Comparison of ENCODE assay signal across 9 cellular contexts in genomic region chr19:51692065-51692915, GRCh38. TPM values are rescaled to one million over a fixed set of nuclear protein-coding genes. Genes with fewer than 3 reads are reported as not detected.
DNase-seq lines count a peak whose midpoint lies in the region; ATAC-seq and TF ChIP-seq lines count a peak whose summit lies in the region.
"Had no signal": no experiment of that assay in that cellular context is flagged by ENCODE, and none has a peak within 500 bp of the region (broad histone marks: within the 10 kb centered on the region; RNA-seq: fewer than 3 reads in every experiment).

No MANE protein-coding gene starts in this region.

- H3K9me3 ChIP-seq in IMR-90 (ENCODE audit: control insufficient read depth, insufficient read depth, low read length) = no peaks in the 10 kb centered on the region
- no peaks in the 10 kb centered on the region for H3K9me3 ChIP-seq in tibial nerve

- whole genome bisulfite sequencing in IMR-90 (ENCODE audit: extremely low coverage in 2 of 2, insufficient read length in 1 of 2), 2 experiments = 89% methylated on average over 5 of the region's 26 CpGs; no CpG with 5 or more reads in 1 of the 2 experiments
- WGBS in tibial nerve, 2 donors = 62 to 63% methylated on average over 24 to 26 of the region's 26 CpGs

- POLR2A ChIA-PET in IMR-90 (lab: Charles Lee; ENCODE audit: unreplicated experiment) = no interaction called here

- H4K91ac ChIP-seq in IMR-90 (ENCODE audit: insufficient read depth, low read depth, low read length) = no peak overlapping the region

- H2BK20ac ChIP-seq in IMR-90 (ENCODE audit: low read depth, low read length) = no peak overlapping the region

- in situ Hi-C loops in IMR-90 (cut with MboI; ENCODE audit: low sequenced_read_pairs) = no loop called here

- TF ChIP-seq RAD21 in IMR-90 (IDR thresholded peaks at IDR 0.05; ENCODE audit: low read length) = no peak

- dilution Hi-C loops in IMR-90 (cut with HindIII; ENCODE audit: low sequenced_read_pairs, unreplicated experiment) = no loop called here

- H3K4me3 Mint-ChIP-seq in mesothelial cell of epicardium = peak overlapping the region; percentile 79
- H3K4me3 Mint-ChIP-seq in stimulated activated memory B cell treated with anti-CD40 and anti-IgM and Interleukin-4, amounts not matched to agents 10 μg/mL and 1 μg/mL and 100 μg/mL, for 72 hours = no peak overlapping the region

- no peak overlapping the region for H3K56ac ChIP-seq in IMR-90 (ENCODE audit: extremely low read depth, insufficient read depth, low read length)

- no peak overlapping the region for H2AFZ ChIP-seq in IMR-90 (replicated peaks; ENCODE audit: low read length, poor library complexity)

- peaks cover 14 to 64% of the 10 kb centered on the region in 2 experiments for H3K79me1 ChIP-seq in IMR-90 (ENCODE audit: low read depth in 1 of 2, low read length in 2 of 2)

- no peaks in the 10 kb centered on the region for H3K27me3 ChIP-seq in IMR-90 (ENCODE audit: control insufficient read depth, insufficient read depth, low read length)
- no peaks in the 10 kb centered on the region for H3K27me3 ChIP-seq in tibial nerve

- no peak overlapping the region for H2BK5ac ChIP-seq in IMR-90 (ENCODE audit: low read depth, low read length, poor library complexity, severe bottlenecking)

- peak overlapping the region; percentile 99; the same call in 1 of the 2 replicates for H3K4me3 ChIP-seq in IMR-90 (ENCODE audit: insufficient read depth, low read depth, low read length)
- peak overlapping the region; percentile 86 to 87 for H3K4me3 ChIP-seq in cardiac fibroblast (replicated peaks in 1 of 2; ENCODE audit: low read depth in 2 of 2, low read length in 2 of 2)
- H3K4me3 ChIP-seq in tibial nerve = peak overlapping the region in 1 of 4 donors; percentile 73

- peak overlapping the region; percentile 46 for H2AK9ac ChIP-seq in IMR-90 (replicated peaks; ENCODE audit: low read depth, low read length, poor library complexity)

- no peak overlapping the region for H3K14ac ChIP-seq in IMR-90 (replicated peaks; ENCODE audit: low read depth, low read length)

- peaks cover 67% of the 10 kb centered on the region for H4K20me1 ChIP-seq in IMR-90 (ENCODE audit: insufficient read depth, low read length)

- CTCF ChIA-PET in IMR-90 (lab: Yijun Ruan, JAX) = no interaction called here

- peak overlapping the region; percentile 89 for H3K4me2 ChIP-seq in IMR-90 (ENCODE audit: low read depth, low read length)

- H3K9me3 Mint-ChIP-seq in mesothelial cell of epicardium = no peaks in the 10 kb centered on the region
- H3K9me3 Mint-ChIP-seq in stimulated activated memory B cell treated with anti-CD40 and anti-IgM and Interleukin-4, amounts not matched to agents 10 μg/mL and 1 μg/mL and 100 μg/mL, for 72 hours = no peaks in the 10 kb centered on the region

- no peak for TF ChIP-seq CTCF in IMR-90 (conservative IDR thresholded peaks at IDR 0.05; ENCODE audit: low read depth, low read length)
- no peak for TF ChIP-seq CTCF in cardiac fibroblast (IDR thresholded peaks at IDR 0.05; ENCODE audit: low read depth, low read length)
- TF ChIP-seq CTCF in mesothelial cell of epicardium (IDR thresholded peaks at IDR 0.05; ENCODE audit: unreplicated experiment) = no peak
- no peak for TF ChIP-seq CTCF in tibial nerve (IDR thresholded peaks at IDR 0.05)

- H3K36me3 ChIP-seq in IMR-90 (ENCODE audit: control insufficient read depth, insufficient read depth, low read length) = peaks cover 41% of the 10 kb centered on the region
- H3K36me3 ChIP-seq in tibial nerve = peaks cover 0 to 47% (median 0%) of the 10 kb centered on the region in 3 donors

- peak overlapping the region; percentile 94 for H3K27ac Mint-ChIP-seq in mesothelial cell of epicardium
- no peak overlapping the region for H3K27ac Mint-ChIP-seq in stimulated activated memory B cell treated with anti-CD40 and anti-IgM and Interleukin-4, amounts not matched to agents 10 μg/mL and 1 μg/mL and 100 μg/mL, for 72 hours

- H3K36me3 Mint-ChIP-seq in mesothelial cell of epicardium = peaks cover 34% of the 10 kb centered on the region
- H3K36me3 Mint-ChIP-seq in stimulated activated memory B cell treated with anti-CD40 and anti-IgM and Interleukin-4, amounts not matched to agents 10 μg/mL and 1 μg/mL and 100 μg/mL, for 72 hours = peaks cover 6% of the 10 kb centered on the region

- H4K8ac ChIP-seq in IMR-90 (ENCODE audit: low read depth in 2 of 2, low read length in 2 of 2) = no peak overlapping the region

- intact Hi-C loops in IMR-90 (cut with micrococcal nuclease) = no loop called here

- no peak for ATAC-seq in IMR-90 (ENCODE audit: low read depth)
- ATAC-seq in stimulated activated memory B cell treated with anti-CD40 and anti-IgM and Interleukin-4, amounts not matched to agents 10 μg/mL and 1 μg/mL and 100 μg/mL, for 72 hours = no peak
- ATAC-seq in HG03175 (IDR thresholded peaks at IDR 0.05; ENCODE audit: unreplicated experiment) = no peak

- H3K27ac ChIP-seq in IMR-90 (ENCODE audit: insufficient read depth, low read length) (peak overlapping the region; percentile 99), tibial nerve (peak overlapping the region; percentile 95 to 98 (median 96))

- peaks cover 15% of the 10 kb centered on the region for H3K4me1 ChIP-seq in IMR-90 (ENCODE audit: control insufficient read depth, insufficient read depth, low read length)
- peaks cover 0 to 52% (median 24%) of the 10 kb centered on the region in 4 donors for H3K4me1 ChIP-seq in tibial nerve

- H3K18ac ChIP-seq in IMR-90 (ENCODE audit: low read depth, low read length) = no peak overlapping the region

- no peak overlapping the region for H2AK5ac ChIP-seq in IMR-90 (ENCODE audit: low read depth, low read length)

- H3K23ac ChIP-seq in IMR-90 (ENCODE audit: low read depth, low read length) = no peak overlapping the region

- no peak overlapping the region for H2BK120ac ChIP-seq in IMR-90 (ENCODE audit: low read depth, low read length)

- DNase-seq in IMR-90 = no peak
- peak in 1 of 2 donors; percentile 19 for DNase-seq in cardiac fibroblast (ENCODE audit: low read depth in 2 of 2)
- DNase-seq in mesothelial cell of epicardium (ENCODE audit: low spot score in 2 of 2, unreplicated experiment in 2 of 2) = no peak
- DNase-seq in tibial nerve (ENCODE audit: low spot score in 2 of 2) = no peak
- DNase-seq in germinal center (ENCODE audit: low spot score) = no peak
- DNase-seq: cortex of kidney, NCI-H1105 treated with DMSO at 0.1 percent for 48 hours had no signal

- H2BK15ac ChIP-seq in IMR-90 (ENCODE audit: low read depth, low read length) = no peak overlapping the region

- no TSS peak for BruUV-seq in IMR-90 (replicated peaks; lab: Mats Ljungman, UMichigan)

- H3K4me1 Mint-ChIP-seq in mesothelial cell of epicardium = peaks cover 46% of the 10 kb centered on the region
- peaks cover 26% of the 10 kb centered on the region for H3K4me1 Mint-ChIP-seq in stimulated activated memory B cell treated with anti-CD40 and anti-IgM and Interleukin-4, amounts not matched to agents 10 μg/mL and 1 μg/mL and 100 μg/mL, for 72 hours

- TF ChIP-seq EP300 in tibial nerve (IDR thresholded peaks at IDR 0.05) = no peak

- no peak for TF ChIP-seq POLR2A in IMR-90 (IDR thresholded peaks at IDR 0.05; ENCODE audit: low read depth, low read length)
- TF ChIP-seq POLR2A in tibial nerve (IDR thresholded peaks at IDR 0.05) = no peak

- no peak overlapping the region for H4K5ac ChIP-seq in IMR-90 (ENCODE audit: low read depth, low read length)

- H3K9me1 ChIP-seq in IMR-90 (ENCODE audit: insufficient read depth, low read length) = peaks cover 10% of the 10 kb centered on the region

- H3K27me3 Mint-ChIP-seq in mesothelial cell of epicardium (ENCODE audit: low read depth) = no peaks in the 10 kb centered on the region
- peaks cover 71% of the 10 kb centered on the region for H3K27me3 Mint-ChIP-seq in stimulated activated memory B cell treated with anti-CD40 and anti-IgM and Interleukin-4, amounts not matched to agents 10 μg/mL and 1 μg/mL and 100 μg/mL, for 72 hours

- H3K9ac ChIP-seq in IMR-90 (ENCODE audit: low read depth, low read length) = peak overlapping the region; percentile 97

- H3K4ac ChIP-seq in IMR-90 (ENCODE audit: low read depth, low read length) = 0 out of 2 replicates have a peak overlapping the region, but pooled peaks have one; percentile 33

TF ChIP-seq in IMR-90, 13 proteins besides CTCF, POLR2A, EP300 and RAD21 (continues in another document):
- TF ChIP-seq MAFK (IDR thresholded peaks at IDR 0.05; ENCODE audit: low read depth, low read length) (no peak), NFE2L2 (IDR thresholded peaks at IDR 0.05; ENCODE audit: low read depth, low read length) (no peak), BHLHE40 (IDR thresholded peaks at IDR 0.05; ENCODE audit: low read depth, low read length) (no peak)

RNA-seq across cellular contexts. Expression of gene SPACA6, which starts 0.8 kb away (rescaled TPM):
- total RNA-seq in IMR-90 (2012; rRNA removed) = 1.3 and 1.7 TPM in 2 replicates
- polyA plus RNA-seq in IMR-90 (2012; rRNA removed) = 10.5 and 13.6 TPM in 2 replicates
- polyA plus RNA-seq in IMR-90 (2012; cell fraction: cytosol; rRNA removed) = 4.0 and 8.1 TPM in 2 replicates
- polyA plus RNA-seq in IMR-90 (2012; cell fraction: nucleus; rRNA removed; ENCODE audit: low replicate concordance) = 92.7 and 118 TPM in 2 replicates
- total RNA-seq in mesothelial cell of epicardium = 83.1 to 88.1 TPM (median 87.6 TPM) in 3 replicates
- total RNA-seq in tibial nerve = 10 to 100 TPM; 10.7 to 47.9 (median 34.0) TPM

RNA-seq across cellular contexts. Expression of gene HAS1, which starts 31.5 kb away (rescaled TPM):
- total RNA-seq in IMR-90 (2012; rRNA removed) (not detected in 2 replicates), mesothelial cell of epicardium (0.32 to 0.58 TPM (median 0.44 TPM) in 3 replicates), tibial nerve (1 to 10 TPM in 1 of 4 donors, under 1 TPM in 1, not detected in 2; 0.44 to 3.3 TPM)
- polyA plus RNA-seq in IMR-90 (2012; rRNA removed) = not detected in 2 replicates
- not detected in 2 replicates for polyA plus RNA-seq in IMR-90 (2012; cell fraction: cytosol; rRNA removed)
- not detected in 2 replicates for polyA plus RNA-seq in IMR-90 (2012; cell fraction: nucleus; rRNA removed; ENCODE audit: low replicate concordance)

RNA-seq across cellular contexts. Expression of gene SIGLEC14, which starts 45.7 kb away (rescaled TPM):
- total RNA-seq in IMR-90 (2012; rRNA removed) = not detected in 2 replicates
- polyA plus RNA-seq in IMR-90 (2012; rRNA removed) = not detected in 2 replicates
- polyA plus RNA-seq in IMR-90 (2012; cell fraction: cytosol; rRNA removed) = not detected in 2 replicates
- polyA plus RNA-seq in IMR-90 (2012; cell fraction: nucleus; rRNA removed; ENCODE audit: low replicate concordance) = not detected in 2 replicates
- not detected in 3 replicates for total RNA-seq in mesothelial cell of epicardium
- 1 to 10 TPM in 3 of 4 donors, not detected in 1; 1.9 to 6.3 (median 4.9) TPM for total RNA-seq in tibial nerve

RNA-seq across cellular contexts. Expression of gene FPR1, which starts 59.4 kb away (rescaled TPM):
- total RNA-seq in IMR-90 (2012; rRNA removed) (not detected in 2 replicates), mesothelial cell of epicardium (not detected in 3 replicates), tibial nerve (10 to 100 TPM in 1 of 4 donors, 1 to 10 TPM in 3; 1.7 to 36.9 (median 6.4) TPM)
- not detected in 2 replicates for polyA plus RNA-seq in IMR-90 (2012; rRNA removed)
- polyA plus RNA-seq in IMR-90 (2012; cell fraction: cytosol; rRNA removed) = not detected in 2 replicates
- polyA plus RNA-seq in IMR-90 (2012; cell fraction: nucleus; rRNA removed; ENCODE audit: low replicate concordance) = not detected in 2 replicates
